ENCODE assay signal across 22 cellular contexts in genomic region chr3:106643684-106644161, GRCh38.
"Had no signal": no experiment of that assay in that cellular context is flagged by ENCODE, and none has a peak within 500 bp of the region (broad histone marks: within the 10 kb centered on the region; RNA-seq: fewer than 3 reads in every experiment).

No MANE protein-coding gene starts in this region.

- H3K27ac Mint-ChIP-seq: activated B cell treated with CpG ODN at 0.5 μM for 24 hours; activated CD4-positive, alpha-beta T cell treated with anti-CD3 and anti-CD28 coated beads, Interleukin-2, amount 10 ng/mL, durations not matched to agents 24 days and 14 days; activated CD8-positive, alpha-beta memory T cell treated with anti-CD3 and anti-CD28 coated beads, Interleukin-2, amount 10 ng/mL, durations not matched to agents 7 days and 5 days; activated naive CD4-positive, alpha-beta T cell treated with anti-CD3 and anti-CD28 coated beads for 36 hours; activated naive CD8-positive, alpha-beta T cell; activated T-cell treated with anti-CD3 and anti-CD28 coated beads, Interleukin-2, amount 50 U/mL, for 24 hours; activated T-helper 1 cell treated with anti-CD3 and anti-CD28 coated beads, Interleukin-12 subunit alpha, Interleukin-12 subunit beta, Interleukin-2, Interleukin-4 antibody, amounts not matched to agents 30 ng/mL and 10 ng/mL and 1 ng/mL, durations not matched to agents 14 hours and 24 hours and 36 hours; T-helper 1 cell treated with Interleukin-12 subunit alpha and Interleukin-12 subunit beta and Interleukin-4 antibody, amounts not matched to agents 30 μg/mL and 1 μg/mL, for 36 hours had no signal

- H3K4me1 Mint-ChIP-seq: activated CD4-positive, alpha-beta T cell treated with anti-CD3 and anti-CD28 coated beads, Interleukin-2, amount 10 ng/mL, durations not matched to agents 24 days and 14 days; activated CD8-positive, alpha-beta memory T cell treated with anti-CD3 and anti-CD28 coated beads, Interleukin-2, amount 10 ng/mL, durations not matched to agents 7 days and 5 days had no signal

- H3K9me3 Mint-ChIP-seq: activated B cell treated with CpG ODN at 0.5 μM for 24 hours; activated CD4-positive, alpha-beta T cell treated with anti-CD3 and anti-CD28 coated beads, Interleukin-2, amount 10 ng/mL, durations not matched to agents 24 days and 14 days; activated naive CD4-positive, alpha-beta T cell treated with anti-CD3 and anti-CD28 coated beads for 36 hours; activated T-cell treated with anti-CD3 and anti-CD28 coated beads, Interleukin-2, amount 50 U/mL, for 24 hours; activated T-helper 1 cell treated with anti-CD3 and anti-CD28 coated beads, Interleukin-12 subunit alpha, Interleukin-12 subunit beta, Interleukin-2, Interleukin-4 antibody, amounts not matched to agents 30 ng/mL and 10 ng/mL and 1 ng/mL, durations not matched to agents 14 hours and 24 hours and 36 hours; T-helper 1 cell treated with Interleukin-12 subunit alpha and Interleukin-12 subunit beta and Interleukin-4 antibody, amounts not matched to agents 30 μg/mL and 1 μg/mL, for 36 hours had no signal

- H3K36me3 Mint-ChIP-seq: activated CD8-positive, alpha-beta memory T cell treated with anti-CD3 and anti-CD28 coated beads, Interleukin-2, amount 10 ng/mL, durations not matched to agents 7 days and 5 days; activated naive CD8-positive, alpha-beta T cell had no signal

- H3K4me3 Mint-ChIP-seq: activated B cell treated with CpG ODN at 0.5 μM for 24 hours; activated CD4-positive, alpha-beta T cell treated with anti-CD3 and anti-CD28 coated beads, Interleukin-2, amount 10 ng/mL, durations not matched to agents 24 days and 14 days; activated CD8-positive, alpha-beta memory T cell treated with anti-CD3 and anti-CD28 coated beads, Interleukin-2, amount 10 ng/mL, durations not matched to agents 7 days and 5 days; activated naive CD4-positive, alpha-beta T cell treated with anti-CD3 and anti-CD28 coated beads for 36 hours; activated naive CD8-positive, alpha-beta T cell; activated T-cell treated with anti-CD3 and anti-CD28 coated beads, Interleukin-2, amount 50 U/mL, for 24 hours; activated T-helper 1 cell treated with anti-CD3 and anti-CD28 coated beads, Interleukin-12 subunit alpha, Interleukin-12 subunit beta, Interleukin-2, Interleukin-4 antibody, amounts not matched to agents 30 ng/mL and 10 ng/mL and 1 ng/mL, durations not matched to agents 14 hours and 24 hours and 36 hours; T-helper 1 cell treated with Interleukin-12 subunit alpha and Interleukin-12 subunit beta and Interleukin-4 antibody, amounts not matched to agents 30 μg/mL and 1 μg/mL, for 36 hours had no signal

- H3K27me3 Mint-ChIP-seq: activated naive CD8-positive, alpha-beta T cell had no signal

- H3K27ac ChIP-seq: brain microvascular endothelial cell, cardiac muscle cell had no signal

- ATAC-seq: activated CD8-positive, alpha-beta memory T cell treated with anti-CD3 and anti-CD28 coated beads, Interleukin-2, amount 10 ng/mL, durations not matched to agents 7 days and 5 days had no signal

- H3K27me3 ChIP-seq: brain microvascular endothelial cell, cardiac muscle cell, MG63 had no signal

- H3K36me3 ChIP-seq: brain microvascular endothelial cell, cardiac muscle cell, MG63 had no signal

- H3K4me3 ChIP-seq: cardiac muscle cell, MG63 had no signal

- DNase-seq: activated B cell treated with CpG ODN at 0.5 μM for 24 hours; activated CD4-positive, alpha-beta T cell treated with anti-CD3 and anti-CD28 coated beads for 1 hour; activated CD4-positive, alpha-beta T cell treated with anti-CD3 and anti-CD28 coated beads, Interleukin-2, amount 10 ng/mL, durations not matched to agents 24 days and 14 days; activated CD4-positive, alpha-beta T cell treated with anti-CD3 and anti-CD28 coated beads, Interleukin-2, amount 50 U/mL, for 48 hours; activated CD8-positive, alpha-beta memory T cell treated with anti-CD3 and anti-CD28 coated beads, Interleukin-2, amount 10 ng/mL, durations not matched to agents 7 days and 5 days; activated gamma-delta T cell; activated naive CD4-positive, alpha-beta T cell treated with anti-CD3 and anti-CD28 coated beads for 36 hours; activated T-cell treated with anti-CD3 and anti-CD28 coated beads, Interleukin-2, amount 50 U/mL, for 24 hours; amygdala; brain microvascular endothelial cell; MG63; NCI-H1105 treated with DMSO at 0.1 percent for 48 hours; NCI-H146; NCI-H187 treated with DMSO at 0.1 percent for 48 hours; NCI-H2081 treated with DMSO at 0.1 percent for 48 hours; NCI-H446; NCI-H524; SHP77 treated with DMSO at 0.1 percent for 48 hours had no signal

- H3K9me3 ChIP-seq: MG63 had no signal
